Comparison of ENCODE assay signal across 10 cellular contexts in genomic region chr1:67830928-67831596, GRCh38. TPM values are rescaled to one million over a fixed set of nuclear protein-coding genes. Genes with fewer than 3 reads are reported as not detected.
DNase-seq lines count a peak whose midpoint lies in the region; ATAC-seq and TF ChIP-seq lines count a peak whose summit lies in the region.
"Had no signal": no experiment of that assay in that cellular context is flagged by ENCODE, and none has a peak within 500 bp of the region (broad histone marks: within the 10 kb centered on the region; RNA-seq: fewer than 3 reads in every experiment).

No MANE protein-coding gene starts in this region.

- no peak for TF ChIP-seq CTCF in BE2C (IDR thresholded peaks at IDR 0.05; ENCODE audit: low read depth, low read length)
- no peak for TF ChIP-seq CTCF in fibroblast of lung (conservative IDR thresholded peaks at IDR 0.05 in 1 of 2, IDR thresholded peaks at IDR 0.05 in 1 of 2; ENCODE audit: low read depth in 1 of 2, low read length in 2 of 2)
- TF ChIP-seq CTCF in parathyroid adenoma (IDR thresholded peaks at IDR 0.05): no peak

- H3K9me3 ChIP-seq in BE2C (no peaks in the 10 kb centered on the region), fibroblast of lung (ENCODE audit: control insufficient read depth, insufficient read depth, low read depth, low read length) (no peaks in the 10 kb centered on the region), parathyroid adenoma (ENCODE audit: control insufficient read depth, low read length) (no peaks in the 10 kb centered on the region)

- H4K20me1 ChIP-seq in fibroblast of lung (ENCODE audit: control insufficient read depth, extremely low read depth, insufficient read depth, low read length): no peaks in the 10 kb centered on the region

- no peak for DNase-seq in BE2C
- peak; percentile 41 for DNase-seq in RKO (ENCODE audit: low spot score)
- peak in 1 of 2 donors; percentile 28 for DNase-seq in fibroblast of lung (ENCODE audit: low read depth in 2 of 2)
- DNase-seq in NCI-H2107 (lab: John Stamatoyannopoulos, UW): no peak
- no peak for DNase-seq in COLO668 (lab: John Stamatoyannopoulos, UW; ENCODE audit: unreplicated experiment)
- DNase-seq: activated CD4-positive, alpha-beta T cell treated with anti-CD3 and anti-CD28 coated beads, Interleukin-2, amount 50 U/mL, for 4 hours; DND-41 had no signal

- H2AFZ ChIP-seq in fibroblast of lung (ENCODE audit: low read length) (no peak overlapping the region), parathyroid adenoma (peak overlapping the region; percentile 83)

- H3K9ac ChIP-seq in fibroblast of lung (ENCODE audit: insufficient read depth, low read length) (peak overlapping the region; percentile 11), parathyroid adenoma (no peak overlapping the region)

- peak overlapping the region; percentile 73 for H3K4me2 ChIP-seq in fibroblast of lung (ENCODE audit: extremely low read depth, insufficient read depth, low read length)
- H3K4me2 ChIP-seq in parathyroid adenoma (ENCODE audit: low read length): peak overlapping the region; percentile 94

- H3K79me2 ChIP-seq in fibroblast of lung (ENCODE audit: control insufficient read depth, insufficient read depth, low read length): peaks cover 64% of the 10 kb centered on the region
- peaks cover 11% of the 10 kb centered on the region for H3K79me2 ChIP-seq in parathyroid adenoma

- ATAC-seq in GM18502 (IDR thresholded peaks at IDR 0.05; ENCODE audit: poor library complexity, unreplicated experiment) (no peak), HG03159 (IDR thresholded peaks at IDR 0.05; ENCODE audit: unreplicated experiment) (no peak)

- no peaks in the 10 kb centered on the region for H3K36me3 ChIP-seq in BE2C
- no peaks in the 10 kb centered on the region for H3K36me3 ChIP-seq in fibroblast of lung (ENCODE audit: control insufficient read depth, insufficient read depth, low read length)
- H3K36me3 ChIP-seq in parathyroid adenoma (ENCODE audit: control insufficient read depth, insufficient read depth, low read length): no peaks in the 10 kb centered on the region

- peak overlapping the region; percentile 87 for H3K27ac ChIP-seq in fibroblast of lung (ENCODE audit: insufficient read depth, low read length)
- peak overlapping the region; percentile 76 for H3K27ac ChIP-seq in parathyroid adenoma

- H3K4me3 ChIP-seq in BE2C (ENCODE audit: low read depth, low read length): peak overlapping the region; percentile 81
- H3K4me3 ChIP-seq in fibroblast of lung (replicated peaks in 1 of 4; ENCODE audit: control extremely low read depth in 1 of 4, insufficient read depth in 1 of 4, low read depth in 3 of 4, low read length in 4 of 4): peak overlapping the region; percentile 77 to 85 (median 80)
- H3K4me3 ChIP-seq in parathyroid adenoma (ENCODE audit: low read depth, low read length): peak overlapping the region; percentile 78

- no peaks in the 10 kb centered on the region for H3K27me3 ChIP-seq in BE2C
- no peaks in the 10 kb centered on the region for H3K27me3 ChIP-seq in fibroblast of lung (ENCODE audit: control insufficient read depth, insufficient read depth, low read length)
- H3K27me3 ChIP-seq in parathyroid adenoma (ENCODE audit: control insufficient read depth, insufficient read depth, low read length): no peaks in the 10 kb centered on the region

- no peaks in the 10 kb centered on the region for H3K4me1 ChIP-seq in BE2C
- no peaks in the 10 kb centered on the region for H3K4me1 ChIP-seq in fibroblast of lung (ENCODE audit: control insufficient read depth, extremely low read depth, insufficient read depth, low read length)
- peaks cover 6% of the 10 kb centered on the region for H3K4me1 ChIP-seq in parathyroid adenoma

RNA-seq across cellular contexts. Expression of gene GNG12, which starts 2.2 kb away (rescaled TPM):
- polyA plus RNA-seq in BE2C (2012; ENCODE audit: insufficient read depth, insufficient read length, low read depth): 8.3 TPM
- 103 and 127 TPM in 2 replicates for total RNA-seq in fibroblast of lung
- polyA plus RNA-seq in fibroblast of lung: 184 and 241 TPM in 2 replicates
- 106 and 144 TPM in 2 replicates for polyA plus RNA-seq in fibroblast of lung (2012)
- 87.8 and 118 TPM in 2 replicates for polyA minus RNA-seq in fibroblast of lung (ENCODE audit: low replicate concordance)
